ENCODE assay signal across 1 cellular context in the genomic region with DNA sequence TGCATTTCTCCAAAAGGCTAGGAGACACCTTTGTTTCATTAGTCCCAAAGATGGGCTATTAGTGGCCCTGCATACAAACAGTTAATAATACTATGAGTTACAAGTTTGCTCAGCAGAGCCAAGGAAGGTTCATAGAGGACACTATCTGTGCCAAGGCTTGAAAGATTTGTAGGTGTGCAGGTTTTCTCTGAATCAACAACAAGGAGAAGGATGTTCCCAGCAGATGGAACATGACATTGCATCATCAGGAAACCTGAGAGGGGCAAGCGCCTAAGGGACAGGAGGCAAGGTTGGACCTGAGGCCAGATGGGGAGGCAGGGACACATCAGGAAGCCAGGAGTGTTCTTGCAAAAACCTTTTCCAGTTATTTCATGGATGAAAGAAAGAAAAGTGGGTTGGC.
TF ChIP-seq lines count a peak whose summit lies in the region.

No MANE protein-coding gene starts in this region.

TF ChIP-seq in H1, 55 proteins besides CTCF, POLR2A, EP300 and RAD21 (continued from another document):
- TF ChIP-seq, protein P1, sequence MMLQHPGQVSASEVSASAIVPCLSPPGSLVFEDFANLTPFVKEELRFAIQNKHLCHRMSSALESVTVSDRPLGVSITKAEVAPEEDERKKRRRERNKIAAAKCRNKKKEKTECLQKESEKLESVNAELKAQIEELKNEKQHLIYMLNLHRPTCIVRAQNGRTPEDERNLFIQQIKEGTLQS (IDR thresholded peaks at IDR 0.05; ENCODE audit: insufficient read depth, low read depth, low read length): peak; percentile 53; the same call in 1 of the 2 replicates
- TF ChIP-seq TAF7 (optimal IDR thresholded peaks at IDR 0.05; ENCODE audit: borderline replicate concordance, low read depth, low read length): no peak
